ENCODE assay signal across 1 cellular context in genomic region chr6:20069130-20069529, GRCh38.
TF ChIP-seq lines count a peak whose summit lies in the region.

No MANE protein-coding gene starts in this region.

TF ChIP-seq in K562, 482 proteins besides CTCF, POLR2A, EP300 and RAD21 (continued from another document and continues in another):
- TF ChIP-seq DEAF1 (CRISPR knock-in tag; IDR thresholded peaks at IDR 0.05) = no peak
- TF ChIP-seq SNAPC5 (CRISPR knock-in tag; IDR thresholded peaks at IDR 0.05) = no peak
- no peak for TF ChIP-seq TCF15 (CRISPR knock-in tag; IDR thresholded peaks at IDR 0.05)
- TF ChIP-seq ZKSCAN1 (IDR thresholded peaks at IDR 0.05; ENCODE audit: low read depth, low read length) = peak; percentile 47; the same call in 1 of the 2 replicates
- no peak for TF ChIP-seq ZNF445 (CRISPR knock-in tag; IDR thresholded peaks at IDR 0.05; ENCODE audit: low read depth)
- no peak for TF ChIP-seq C11orf30 (IDR thresholded peaks at IDR 0.05; ENCODE audit: low read depth)
- TF ChIP-seq ZNF395 (CRISPR knock-in tag; IDR thresholded peaks at IDR 0.05) = peak; percentile 91; the same call in 1 of the 2 replicates
- TF ChIP-seq HSF4 (CRISPR knock-in tag; IDR thresholded peaks at IDR 0.05; ENCODE audit: borderline replicate concordance) = no peak
- TF ChIP-seq TBP (optimal IDR thresholded peaks at IDR 0.05; ENCODE audit: low read depth, low read length) = no peak
- peak; percentile 29; the same call in 1 of the 2 replicates for TF ChIP-seq NR2C1 (IDR thresholded peaks at IDR 0.05)
- peak; percentile 48; the same call in 1 of the 2 replicates for TF ChIP-seq NR2C1 (tag; IDR thresholded peaks at IDR 0.05)
- no peak for TF ChIP-seq ZNF79 (CRISPR knock-in tag; IDR thresholded peaks at IDR 0.05; ENCODE audit: low read depth)
- TF ChIP-seq TCF7 (IDR thresholded peaks at IDR 0.05; ENCODE audit: borderline replicate concordance) = peak; percentile 64; the same call in 1 of the 2 replicates
- no peak for TF ChIP-seq TSC22D4 (tag; IDR thresholded peaks at IDR 0.05)
- peak; percentile 89 for TF ChIP-seq FOXM1 (IDR thresholded peaks at IDR 0.05; ENCODE audit: low read depth)
- no peak for TF ChIP-seq FOXM1 (CRISPR knock-in tag; IDR thresholded peaks at IDR 0.05; ENCODE audit: low read depth)
- TF ChIP-seq HCFC1 (IDR thresholded peaks at IDR 0.05; ENCODE audit: low read depth, low read length) = no peak
- TF ChIP-seq CC2D1A (IDR thresholded peaks at IDR 0.05) = peak; percentile 93; the same call in 1 of the 2 replicates
- TF ChIP-seq ZNF707 (CRISPR knock-in tag; conservative IDR thresholded peaks at IDR 0.05) = no peak
- TF ChIP-seq HOXB6 (CRISPR knock-in tag; IDR thresholded peaks at IDR 0.05; ENCODE audit: borderline replicate concordance) = no peak
- TF ChIP-seq IRF1 (CRISPR knock-in tag; IDR thresholded peaks at IDR 0.05; ENCODE audit: borderline replicate concordance) = no peak
- no peak for TF ChIP-seq ZFP30 (CRISPR knock-in tag; IDR thresholded peaks at IDR 0.05; ENCODE audit: borderline replicate concordance)
- TF ChIP-seq PRPF4 (IDR thresholded peaks at IDR 0.05; ENCODE audit: insufficient read depth, low read depth, low read length, poor library complexity, severe bottlenecking) = no peak
- no peak for TF ChIP-seq PYGO2 (tag; IDR thresholded peaks at IDR 0.05)
- peak; percentile 88 for TF ChIP-seq DMBX1 (CRISPR knock-in tag; IDR thresholded peaks at IDR 0.05; ENCODE audit: borderline replicate concordance)
- no peak for TF ChIP-seq ZNF436 (CRISPR knock-in tag; IDR thresholded peaks at IDR 0.05)
- TF ChIP-seq SMARCA5 (IDR thresholded peaks at IDR 0.05) = no peak
- peak; percentile 99 for TF ChIP-seq TCF3 (CRISPR knock-in tag; IDR thresholded peaks at IDR 0.05)
- no peak for TF ChIP-seq SRSF7 (optimal IDR thresholded peaks at IDR 0.05; ENCODE audit: low read depth, low read length)
- TF ChIP-seq ZNF347 (CRISPR knock-in tag; IDR thresholded peaks at IDR 0.05; ENCODE audit: low read depth) = no peak
- TF ChIP-seq KDM5B (IDR thresholded peaks at IDR 0.05; ENCODE audit: insufficient replicate concordance, low read depth, low read length) = no peak
- TF ChIP-seq ZNF217 (CRISPR knock-in tag; IDR thresholded peaks at IDR 0.05) = no peak
- TF ChIP-seq HDAC3 (IDR thresholded peaks at IDR 0.05; ENCODE audit: borderline replicate concordance, partially characterized antibody) = peak; percentile 92
- TF ChIP-seq BDP1 (IDR thresholded peaks at IDR 0.05; ENCODE audit: insufficient read depth, insufficient read length) = no peak
- TF ChIP-seq NFE2 (IDR thresholded peaks at IDR 0.05; ENCODE audit: low read depth) = 0 out of 2 replicates have a peak, but pooled peaks have one; percentile 28
- TF ChIP-seq PHTF2 (CRISPR knock-in tag; IDR thresholded peaks at IDR 0.05) = no peak
- TF ChIP-seq ZNF583 (CRISPR knock-in tag; IDR thresholded peaks at IDR 0.05) = no peak
- TF ChIP-seq E2F6 (IDR thresholded peaks at IDR 0.05; ENCODE audit: borderline replicate concordance in 1 of 2, extremely low read depth in 1 of 2, insufficient read depth in 1 of 2, insufficient read length in 1 of 2, low read depth in 1 of 2, low read length in 1 of 2, poor library complexity in 1 of 2, severe bottlenecking in 1 of 2) = peak in 1 of 2 experiments; percentile 38
- peak; percentile 32 for TF ChIP-seq TAF9B (IDR thresholded peaks at IDR 0.05; ENCODE audit: partially characterized antibody)
- no peak for TF ChIP-seq CTCFL (IDR thresholded peaks at IDR 0.05; ENCODE audit: borderline replicate concordance, insufficient read depth, low read depth, low read length, poor library complexity, severe bottlenecking)
- no peak for TF ChIP-seq SMARCB1 (IDR thresholded peaks at IDR 0.05; ENCODE audit: insufficient read length, low read depth)
- TF ChIP-seq ZNF41 (CRISPR knock-in tag; conservative IDR thresholded peaks at IDR 0.05) = no peak
- TF ChIP-seq PKNOX1 (IDR thresholded peaks at IDR 0.05) = peak; percentile 82
- TF ChIP-seq NFYB (IDR thresholded peaks at IDR 0.05; ENCODE audit: extremely low read depth, insufficient read length) = no peak
- TF ChIP-seq HOMEZ (CRISPR knock-in tag; IDR thresholded peaks at IDR 0.05) = no peak
